19 cellular contexts compared by ENCODE assay signal in the genomic region with DNA sequence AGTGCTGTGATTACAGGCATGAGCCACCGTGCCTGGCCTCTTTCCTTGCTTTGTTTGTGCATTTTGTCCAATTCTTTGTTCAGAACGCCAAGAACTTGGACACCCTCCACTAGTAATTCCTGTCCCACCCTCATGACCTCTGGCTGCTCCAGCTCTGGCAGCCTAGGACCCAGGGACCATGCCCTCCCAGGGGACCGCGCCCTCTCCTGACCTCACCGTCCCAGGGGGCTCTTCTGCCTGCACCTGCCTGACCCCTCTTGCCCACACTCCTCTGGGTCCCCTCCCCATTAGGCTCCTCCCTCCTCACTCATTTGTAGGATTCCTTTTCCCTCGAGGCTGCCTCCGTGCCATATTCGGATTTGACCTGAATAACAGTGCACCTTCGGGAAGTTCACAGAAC. TPM values are rescaled to one million over a fixed set of nuclear protein-coding genes. Genes with fewer than 3 reads are reported as not detected.
DNase-seq lines count a peak whose midpoint lies in the region; ATAC-seq, FAIRE-seq and TF ChIP-seq lines count a peak whose summit lies in the region.
"Had no signal": no experiment of that assay in that cellular context is flagged by ENCODE, and none has a peak within 500 bp of the region (broad histone marks: within the 10 kb centered on the region; RNA-seq: fewer than 3 reads in every experiment).

No MANE protein-coding gene starts in this region.

- no TSS peak for BruUV-seq in HepG2 (replicated peaks; lab: Mats Ljungman, UMichigan)

- H3K4me3 ChIP-seq in HepG2 (replicated peaks in 1 of 3; ENCODE audit: insufficient read depth in 1 of 3, low read depth in 2 of 3, low read length in 3 of 3) = no peak overlapping the region
- no peak overlapping the region for H3K4me3 ChIP-seq in right lobe of liver
- no peak overlapping the region for H3K4me3 ChIP-seq in gastrocnemius medialis
- H3K4me3 ChIP-seq: A549, HAP-1 had no signal

- H3K4me2 ChIP-seq in HepG2 (ENCODE audit: low read depth, low read length) = no peak overlapping the region
- H3K4me2 ChIP-seq: A549 had no signal

- H3K9ac ChIP-seq in HepG2 (ENCODE audit: insufficient read depth, low read depth, low read length) = no peak overlapping the region

- ATAC-seq in activated CD8-positive, alpha-beta T cell treated with anti-CD3 and anti-CD28 coated beads, Interleukin-2, amount 10 ng/mL, durations not matched to agents 7 days and 5 days = no peak
- no peak for ATAC-seq in activated CD8-positive, alpha-beta T cell treated with anti-CD3 and anti-CD28 coated beads for 36 hours
- no peak for ATAC-seq in HepG2
- no peak for ATAC-seq in right lobe of liver
- peak in 1 of 2 donors; percentile 10 for ATAC-seq in gastrocnemius medialis
- no peak for ATAC-seq in GM21717 (IDR thresholded peaks at IDR 0.05; ENCODE audit: unreplicated experiment)
- ATAC-seq: A549 had no signal

- peaks cover 18% of the 10 kb centered on the region for H3K36me3 Mint-ChIP-seq in activated CD8-positive, alpha-beta T cell treated with anti-CD3 and anti-CD28 coated beads, Interleukin-2, amount 10 ng/mL, durations not matched to agents 7 days and 5 days (ENCODE audit: low read depth)
- H3K36me3 Mint-ChIP-seq in activated CD8-positive, alpha-beta T cell treated with anti-CD3 and anti-CD28 coated beads for 36 hours (ENCODE audit: low read depth) = peaks cover 3% of the 10 kb centered on the region

- H3K9me3 ChIP-seq in HepG2 (ENCODE audit: low read length) = no peaks in the 10 kb centered on the region
- no peaks in the 10 kb centered on the region for H3K9me3 ChIP-seq in right lobe of liver
- H3K9me3 ChIP-seq in gastrocnemius medialis = no peaks in the 10 kb centered on the region
- H3K9me3 ChIP-seq: A549, Caco-2, HAP-1 had no signal

- no peak overlapping the region for H3K4me3 Mint-ChIP-seq in activated CD8-positive, alpha-beta T cell treated with anti-CD3 and anti-CD28 coated beads, Interleukin-2, amount 10 ng/mL, durations not matched to agents 7 days and 5 days
- no peak overlapping the region for H3K4me3 Mint-ChIP-seq in activated CD8-positive, alpha-beta T cell treated with anti-CD3 and anti-CD28 coated beads for 36 hours
- H3K4me3 Mint-ChIP-seq: CD4-positive, alpha-beta T cell had no signal

- POLR2A ChIA-PET in activated CD8-positive, alpha-beta T cell treated with anti-CD3 and anti-CD28 coated beads, Interleukin-2, amount 10 ng/mL, durations not matched to agents 7 days and 5 days (lab: Charles Lee) = no interaction called here
- POLR2A ChIA-PET in activated CD8-positive, alpha-beta T cell treated with anti-CD3 and anti-CD28 coated beads for 36 hours (lab: Charles Lee) = no interaction called here
- POLR2A ChIA-PET in HepG2 (lab: Yijun Ruan, JAX) = no interaction called here

- H3K27ac Mint-ChIP-seq in activated CD8-positive, alpha-beta T cell treated with anti-CD3 and anti-CD28 coated beads, Interleukin-2, amount 10 ng/mL, durations not matched to agents 7 days and 5 days = peak overlapping the region; percentile 12
- no peak overlapping the region for H3K27ac Mint-ChIP-seq in activated CD8-positive, alpha-beta T cell treated with anti-CD3 and anti-CD28 coated beads for 36 hours
- H3K27ac Mint-ChIP-seq: CD4-positive, alpha-beta T cell had no signal

- no peak for TF ChIP-seq CTCF in activated CD8-positive, alpha-beta T cell treated with anti-CD3 and anti-CD28 coated beads for 36 hours (IDR thresholded peaks at IDR 0.05)
- TF ChIP-seq CTCF in HepG2 (CRISPR knock-in tag; IDR thresholded peaks at IDR 0.05) (no peak), right lobe of liver (IDR thresholded peaks at IDR 0.05) (no peak), gastrocnemius medialis (IDR thresholded peaks at IDR 0.05 in 4 of 5, conservative IDR thresholded peaks at IDR 0.05 in 1 of 5) (no peak)

- FAIRE-seq in HepG2 (lab: Jason Lieb, UNC) = no peak
- FAIRE-seq in HTR-8/SVneo (lab: Jason Lieb, UNC) = no peak
- FAIRE-seq: A549, D721Med, G401.6, GM12891, H1 had no signal

- H3K4me1 ChIP-seq in HepG2 (ENCODE audit: insufficient read depth, low read length) = peaks cover 47% of the 10 kb centered on the region
- H3K4me1 ChIP-seq in right lobe of liver = no peaks in the 10 kb centered on the region
- H3K4me1 ChIP-seq in gastrocnemius medialis = peaks cover 55 to 86% of the 10 kb centered on the region in 2 donors
- H3K4me1 ChIP-seq: Caco-2, HAP-1 had no signal

- H3K27ac ChIP-seq in HepG2 (ENCODE audit: extremely low read length, insufficient read depth, low read length) = no peak overlapping the region
- H3K27ac ChIP-seq in right lobe of liver = no peak overlapping the region
- peak overlapping the region; percentile 88 to 96 (median 92) for H3K27ac ChIP-seq in gastrocnemius medialis
- H3K27ac ChIP-seq: 22Rv1, A549, C4-2B had no signal

- no peak overlapping the region for H2AFZ ChIP-seq in HepG2 (ENCODE audit: low read length)

- peaks cover 7% of the 10 kb centered on the region for H3K4me1 Mint-ChIP-seq in activated CD8-positive, alpha-beta T cell treated with anti-CD3 and anti-CD28 coated beads, Interleukin-2, amount 10 ng/mL, durations not matched to agents 7 days and 5 days (ENCODE audit: low read depth)
- peaks cover 11% of the 10 kb centered on the region for H3K4me1 Mint-ChIP-seq in activated CD8-positive, alpha-beta T cell treated with anti-CD3 and anti-CD28 coated beads for 36 hours (ENCODE audit: low read depth)

- DNase-seq in activated CD8-positive, alpha-beta T cell treated with anti-CD3 and anti-CD28 coated beads, Interleukin-2, amount 10 ng/mL, durations not matched to agents 7 days and 5 days = no peak
- DNase-seq in activated CD8-positive, alpha-beta T cell treated with anti-CD3 and anti-CD28 coated beads for 36 hours = no peak
- no peak for DNase-seq in HepG2 (ENCODE audit: low spot score)
- no peak for DNase-seq in right lobe of liver
- DNase-seq in gastrocnemius medialis = peak in 1 of 2 donors; percentile 20
- no peak for DNase-seq in HTR-8/SVneo (ENCODE audit: insufficient read length, low spot score)
- DNase-seq: AML-193; Caco-2; CD4-positive, alpha-beta T cell had no signal

- no peaks in the 10 kb centered on the region for H4K20me1 ChIP-seq in HepG2 (ENCODE audit: insufficient read depth, low read length)

- no peaks in the 10 kb centered on the region for H3K27me3 Mint-ChIP-seq in activated CD8-positive, alpha-beta T cell treated with anti-CD3 and anti-CD28 coated beads, Interleukin-2, amount 10 ng/mL, durations not matched to agents 7 days and 5 days (ENCODE audit: low read depth)
- no peaks in the 10 kb centered on the region for H3K27me3 Mint-ChIP-seq in activated CD8-positive, alpha-beta T cell treated with anti-CD3 and anti-CD28 coated beads for 36 hours
- H3K27me3 Mint-ChIP-seq: CD4-positive, alpha-beta T cell had no signal

- no peaks in the 10 kb centered on the region for H3K9me3 Mint-ChIP-seq in activated CD8-positive, alpha-beta T cell treated with anti-CD3 and anti-CD28 coated beads, Interleukin-2, amount 10 ng/mL, durations not matched to agents 7 days and 5 days (ENCODE audit: insufficient read depth)
- H3K9me3 Mint-ChIP-seq in activated CD8-positive, alpha-beta T cell treated with anti-CD3 and anti-CD28 coated beads for 36 hours = no peaks in the 10 kb centered on the region
- H3K9me3 Mint-ChIP-seq: CD4-positive, alpha-beta T cell had no signal

- TF ChIP-seq POLR2A in HepG2 (IDR thresholded peaks at IDR 0.05; ENCODE audit: insufficient read depth in 1 of 2, low read depth in 2 of 2, low read length in 2 of 2) (no peak), right lobe of liver (IDR thresholded peaks at IDR 0.05) (no peak), gastrocnemius medialis (IDR thresholded peaks at IDR 0.05) (no peak)

- TF ChIP-seq EP300 in HepG2 (IDR thresholded peaks at IDR 0.05; ENCODE audit: low read depth in 2 of 2, low read length in 2 of 2) (no peak), HepG2 (CRISPR knock-in tag; IDR thresholded peaks at IDR 0.05; ENCODE audit: borderline replicate concordance) (no peak)

- H3K27me3 ChIP-seq in HepG2 (ENCODE audit: control insufficient read depth in 1 of 2, insufficient read depth in 2 of 2, low read length in 2 of 2) (no peaks in the 10 kb centered on the region), right lobe of liver (no peaks in the 10 kb centered on the region), gastrocnemius medialis (no peaks in the 10 kb centered on the region)

- CTCF ChIA-PET in activated CD8-positive, alpha-beta T cell treated with anti-CD3 and anti-CD28 coated beads, Interleukin-2, amount 10 ng/mL, durations not matched to agents 7 days and 5 days (lab: Charles Lee) = no interaction called here
- CTCF ChIA-PET in activated CD8-positive, alpha-beta T cell treated with anti-CD3 and anti-CD28 coated beads for 36 hours (lab: Charles Lee) = no interaction called here
- CTCF ChIA-PET in HepG2 (lab: Yijun Ruan, JAX; ENCODE audit: low intra/inter-chr PET ratio, low total read pairs) = no interaction called here

- TF ChIP-seq RAD21 in HepG2 (CRISPR knock-in tag; IDR thresholded peaks at IDR 0.05) = no peak

- no peaks in the 10 kb centered on the region for H3K79me2 ChIP-seq in HepG2 (ENCODE audit: insufficient read depth, low read length)

- WGBS in HepG2 (ENCODE audit: low lambda C conversion rate) = 96% methylated on average over 9 of the region's 9 CpGs
- 69% methylated on average over 4 of the region's 9 CpGs for WGBS in right lobe of liver (ENCODE audit: insufficient coverage, low coverage, low lambda C conversion rate, missing lambda C conversion rate)

- intact Hi-C loops in activated CD8-positive, alpha-beta T cell treated with anti-CD3 and anti-CD28 coated beads for 36 hours (cut with micrococcal nuclease) = no loop called here
- intact Hi-C loops in HepG2 (cut with micrococcal nuclease; ENCODE audit: unreplicated experiment) (loop anchor here (2.0 kb wide), 1 partner anchor 44 kb away; a partner anchor contains a TSS), right lobe of liver (cut with DNase I) (no loop called here), gastrocnemius medialis (cut with DNase I; ENCODE audit: low total_unique reads) (loop anchor here (2.0 to 10.0 kb wide), 4 partner anchors 42 to 340 kb away; a partner anchor contains a TSS)

- H3K36me3 ChIP-seq in HepG2 (replicated peaks in 1 of 2; ENCODE audit: control insufficient read depth in 1 of 2, insufficient read depth in 2 of 2, low read length in 2 of 2) = peaks cover 2 to 13% of the 10 kb centered on the region in 2 experiments; a peak in 2 of 5 replicates
- H3K36me3 ChIP-seq in right lobe of liver = peaks cover 0 to 4% (median 0%) of the 10 kb centered on the region in 4 donors
- H3K36me3 ChIP-seq in gastrocnemius medialis = no peaks in the 10 kb centered on the region

- in situ Hi-C loops in HepG2 (cut with HindIII; ENCODE audit: extremely low pct_ligation_motif_present, low pct_unique_long_range_greater_than_20kb) (no loop called here), gastrocnemius medialis (cut with MboI; ENCODE audit: low sequenced_read_pairs in 4 of 4) (loop anchor here in 1 of 4 donors (5.0 kb wide), 1 partner anchor 38 kb away; no protein-coding TSS in a partner anchor)

RNA-seq across cellular contexts. Expression of a gene that starts 41.1 kb away (rescaled TPM):
- not detected for total RNA-seq in activated CD8-positive, alpha-beta T cell treated with anti-CD3 and anti-CD28 coated beads, Interleukin-2, amount 10 ng/mL, durations not matched to agents 7 days and 5 days
- total RNA-seq in activated CD8-positive, alpha-beta T cell treated with anti-CD3 and anti-CD28 coated beads for 36 hours = not detected
- total RNA-seq in HepG2 (2016; rRNA removed; fragmentation: Illumina TruSeq; extraction: Trizol) = not detected in 2 replicates
- not detected in 2 replicates for total RNA-seq in HepG2 (2016; cell fraction: cytosol; rRNA removed; fragmentation: Illumina TruSeq; extraction: Trizol; ENCODE audit: low read depth)
- total RNA-seq in HepG2 (2016; cell fraction: insoluble cytoplasmic fraction; rRNA removed; fragmentation: Illumina TruSeq; extraction: Trizol) = not detected in 2 replicates
- not detected in 2 replicates for total RNA-seq in HepG2 (2016; cell fraction: membrane; rRNA removed; fragmentation: Illumina TruSeq; extraction: Trizol)
- total RNA-seq in HepG2 (2016; cell fraction: nucleus; rRNA removed; fragmentation: Illumina TruSeq; extraction: Trizol) = not detected in 2 replicates
- not detected in 2 replicates for polyA plus RNA-seq in HepG2 (2011; rRNA removed)
- not detected in 2 replicates for polyA plus RNA-seq in HepG2 (2011; cell fraction: cytosol; rRNA removed)
- not detected in 2 replicates for polyA plus RNA-seq in HepG2 (2011; cell fraction: nucleus; rRNA removed)
- polyA plus RNA-seq in HepG2 (2012) = not detected in 2 replicates
- not detected in 2 replicates for polyA plus RNA-seq in HepG2 (2016; cell fraction: cytosol; fragmentation: Illumina TruSeq; extraction: Trizol; ENCODE audit: low read depth)
- not detected in 2 replicates for polyA plus RNA-seq in HepG2 (2016; cell fraction: insoluble cytoplasmic fraction; fragmentation: Illumina TruSeq; extraction: Trizol; ENCODE audit: low read depth)
- not detected in 2 replicates for polyA plus RNA-seq in HepG2 (2016; cell fraction: membrane; fragmentation: Illumina TruSeq; extraction: Trizol; ENCODE audit: low read depth)
- not detected in 2 replicates for polyA plus RNA-seq in HepG2 (2016; cell fraction: nucleus; fragmentation: Illumina TruSeq; extraction: Trizol; ENCODE audit: insufficient read depth, low read depth)
- polyA minus RNA-seq in HepG2 (2011; rRNA and poly(A)+ RNA removed; ENCODE audit: low replicate concordance) = not detected in 2 replicates
- polyA minus RNA-seq in HepG2 (2011; cell fraction: cytosol; rRNA and poly(A)+ RNA removed) = not detected in 2 replicates
- under 0.01 TPM in 1 of 2 replicates, not detected in the other for polyA minus RNA-seq in HepG2 (2011; cell fraction: nucleus; rRNA and poly(A)+ RNA removed)
- total RNA-seq in right lobe of liver = not detected
- total RNA-seq in gastrocnemius medialis = 10 to 100 TPM in 1 of 4 donors, 1 to 10 TPM in 3; 3.9 to 18.5 (median 6.6) TPM
- total RNA-seq: Caco-2; CD4-positive, alpha-beta T cell; H1 had no signal
- polyA plus RNA-seq: A549, BJ had no signal

RNA-seq across cellular contexts. Expression of a gene that starts 44.7 kb away (rescaled TPM):
- 10 to 100 TPM; 11.2 to 12.5 TPM for total RNA-seq in activated CD8-positive, alpha-beta T cell treated with anti-CD3 and anti-CD28 coated beads, Interleukin-2, amount 10 ng/mL, durations not matched to agents 7 days and 5 days
- 1 to 10 TPM; 5.8 to 6.1 TPM for total RNA-seq in activated CD8-positive, alpha-beta T cell treated with anti-CD3 and anti-CD28 coated beads for 36 hours
- 2.7 and 2.9 TPM in 2 replicates for total RNA-seq in HepG2 (2016; rRNA removed; fragmentation: Illumina TruSeq; extraction: Trizol)
- 3.1 and 4.9 TPM in 2 replicates for total RNA-seq in HepG2 (2016; cell fraction: cytosol; rRNA removed; fragmentation: Illumina TruSeq; extraction: Trizol; ENCODE audit: low read depth)
- total RNA-seq in HepG2 (2016; cell fraction: insoluble cytoplasmic fraction; rRNA removed; fragmentation: Illumina TruSeq; extraction: Trizol) = 2.6 and 3.0 TPM in 2 replicates
- 2.5 and 2.6 TPM in 2 replicates for total RNA-seq in HepG2 (2016; cell fraction: membrane; rRNA removed; fragmentation: Illumina TruSeq; extraction: Trizol)
- 3.3 and 3.8 TPM in 2 replicates for total RNA-seq in HepG2 (2016; cell fraction: nucleus; rRNA removed; fragmentation: Illumina TruSeq; extraction: Trizol)
- polyA plus RNA-seq in HepG2 (2011; rRNA removed) = 3.0 and 3.5 TPM in 2 replicates
- 2.4 TPM in 2 replicates for polyA plus RNA-seq in HepG2 (2011; cell fraction: cytosol; rRNA removed)
- 3.2 and 3.8 TPM in 2 replicates for polyA plus RNA-seq in HepG2 (2011; cell fraction: nucleus; rRNA removed)
- 3.0 and 3.3 TPM in 2 replicates for polyA plus RNA-seq in HepG2 (2012)
- 0.59 and 0.61 TPM in 2 replicates for polyA plus RNA-seq in HepG2 (2016; cell fraction: cytosol; fragmentation: Illumina TruSeq; extraction: Trizol; ENCODE audit: low read depth)
- polyA plus RNA-seq in HepG2 (2016; cell fraction: insoluble cytoplasmic fraction; fragmentation: Illumina TruSeq; extraction: Trizol; ENCODE audit: low read depth) = 4.2 and 4.9 TPM in 2 replicates
- polyA plus RNA-seq in HepG2 (2016; cell fraction: membrane; fragmentation: Illumina TruSeq; extraction: Trizol; ENCODE audit: low read depth) = 2.1 and 2.3 TPM in 2 replicates
- 6.8 and 8.2 TPM in 2 replicates for polyA plus RNA-seq in HepG2 (2016; cell fraction: nucleus; fragmentation: Illumina TruSeq; extraction: Trizol; ENCODE audit: insufficient read depth, low read depth)
- 1.8 and 2.1 TPM in 2 replicates for polyA minus RNA-seq in HepG2 (2011; rRNA and poly(A)+ RNA removed; ENCODE audit: low replicate concordance)
- polyA minus RNA-seq in HepG2 (2011; cell fraction: cytosol; rRNA and poly(A)+ RNA removed) = 1.5 and 1.6 TPM in 2 replicates
- 3.1 TPM in 2 replicates for polyA minus RNA-seq in HepG2 (2011; cell fraction: nucleus; rRNA and poly(A)+ RNA removed)
- total RNA-seq in right lobe of liver = 1 to 10 TPM; 3.7 to 6.5 (median 4.7) TPM
- total RNA-seq in gastrocnemius medialis = 10 to 100 TPM; 14.1 to 22.1 (median 21.8) TPM

RNA-seq across cellular contexts. Expression of a gene that starts 55.1 kb away (rescaled TPM):
- not detected for total RNA-seq in activated CD8-positive, alpha-beta T cell treated with anti-CD3 and anti-CD28 coated beads, Interleukin-2, amount 10 ng/mL, durations not matched to agents 7 days and 5 days
- under 1 TPM; 0.16 to 0.18 TPM for total RNA-seq in activated CD8-positive, alpha-beta T cell treated with anti-CD3 and anti-CD28 coated beads for 36 hours
- total RNA-seq in HepG2 (2016; rRNA removed; fragmentation: Illumina TruSeq; extraction: Trizol) (not detected in 2 replicates), right lobe of liver (under 1 TPM in 1 of 6 experiments, not detected in 5; 0.12 TPM), gastrocnemius medialis (under 1 TPM in 1 of 4 donors, not detected in 3; 0.32 TPM)
- not detected in 2 replicates for total RNA-seq in HepG2 (2016; cell fraction: cytosol; rRNA removed; fragmentation: Illumina TruSeq; extraction: Trizol; ENCODE audit: low read depth)
- not detected in 2 replicates for total RNA-seq in HepG2 (2016; cell fraction: insoluble cytoplasmic fraction; rRNA removed; fragmentation: Illumina TruSeq; extraction: Trizol)
- total RNA-seq in HepG2 (2016; cell fraction: membrane; rRNA removed; fragmentation: Illumina TruSeq; extraction: Trizol) = not detected in 2 replicates
- not detected in 2 replicates for total RNA-seq in HepG2 (2016; cell fraction: nucleus; rRNA removed; fragmentation: Illumina TruSeq; extraction: Trizol)
- polyA plus RNA-seq in HepG2 (2011; rRNA removed) = not detected in 2 replicates
- not detected in 2 replicates for polyA plus RNA-seq in HepG2 (2011; cell fraction: cytosol; rRNA removed)
- polyA plus RNA-seq in HepG2 (2011; cell fraction: nucleus; rRNA removed) = 0.17 and 0.23 TPM in 2 replicates
- not detected in 2 replicates for polyA plus RNA-seq in HepG2 (2012)
- not detected in 2 replicates for polyA plus RNA-seq in HepG2 (2016; cell fraction: cytosol; fragmentation: Illumina TruSeq; extraction: Trizol; ENCODE audit: low read depth)
- not detected in 2 replicates for polyA plus RNA-seq in HepG2 (2016; cell fraction: insoluble cytoplasmic fraction; fragmentation: Illumina TruSeq; extraction: Trizol; ENCODE audit: low read depth)
- not detected in 2 replicates for polyA plus RNA-seq in HepG2 (2016; cell fraction: membrane; fragmentation: Illumina TruSeq; extraction: Trizol; ENCODE audit: low read depth)
- polyA plus RNA-seq in HepG2 (2016; cell fraction: nucleus; fragmentation: Illumina TruSeq; extraction: Trizol; ENCODE audit: insufficient read depth, low read depth) = not detected in 2 replicates
- polyA minus RNA-seq in HepG2 (2011; rRNA and poly(A)+ RNA removed; ENCODE audit: low replicate concordance) = 0.37 TPM in 1 of 2 replicates, not detected in the other
- polyA minus RNA-seq in HepG2 (2011; cell fraction: cytosol; rRNA and poly(A)+ RNA removed) = not detected in 2 replicates
- polyA minus RNA-seq in HepG2 (2011; cell fraction: nucleus; rRNA and poly(A)+ RNA removed) = 1.3 TPM in 1 of 2 replicates, not detected in the other

Comparison
In these comparisons a context has a peak if more than half of its experiments do, and no peak if none do; other contexts are left out.
1. intact Hi-C loops: an anchor here in HepG2 (2.0 kb wide) and gastrocnemius medialis (2.0 to 10.0 kb wide); none called in activated CD8-positive, alpha-beta T cell treated with anti-CD3 and anti-CD28 coated beads for 36 hours and right lobe of liver.
2. H3K27ac ChIP-seq: peak in gastrocnemius medialis (4 of 4); none in HepG2 (single experiment) and right lobe of liver (0 of 3).